Comparison of ENCODE assay signal across 8 cellular contexts in the genomic region with DNA sequence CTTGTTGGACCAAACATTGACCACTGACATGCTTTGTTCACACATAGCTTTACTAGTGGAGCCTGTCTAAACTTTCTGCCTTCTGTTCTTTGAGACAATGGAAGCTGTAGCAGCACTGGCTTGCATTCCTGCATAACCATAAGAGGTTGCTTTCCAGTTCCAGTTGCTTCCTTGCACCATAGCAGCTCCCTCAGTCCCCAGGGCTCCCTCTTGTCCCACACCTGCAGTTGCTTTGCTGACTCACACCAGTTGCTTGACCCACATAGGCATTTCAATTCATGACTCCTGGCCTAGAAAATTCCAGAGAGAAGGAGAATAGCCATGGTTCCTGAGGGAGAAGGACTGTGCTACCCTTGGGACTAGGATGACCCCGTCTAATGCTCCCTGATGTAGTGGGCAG. TPM values are rescaled to one million over a fixed set of nuclear protein-coding genes. Genes with fewer than 3 reads are reported as not detected.
"Had no signal": no experiment of that assay in that cellular context is flagged by ENCODE, and none has a peak within 500 bp of the region (broad histone marks: within the 10 kb centered on the region; RNA-seq: fewer than 3 reads in every experiment).

No MANE protein-coding gene starts in this region.

- H3K27me3 ChIP-seq: heart right ventricle, right atrium auricular region had no signal

- H3K27ac ChIP-seq: heart right ventricle, right atrium auricular region, tibial nerve had no signal

- H3K9me3 ChIP-seq: heart right ventricle, right atrium auricular region, tibial nerve had no signal

- H3K4me1 ChIP-seq: tibial nerve had no signal

- DNase-seq: heart right ventricle, naive B cell had no signal

- H3K4me3 ChIP-seq: heart right ventricle, right atrium auricular region, tibial nerve had no signal

- H3K36me3 ChIP-seq: heart right ventricle, right atrium auricular region, tibial nerve had no signal

- ATAC-seq: activated CD4-positive, CD25-positive, alpha-beta regulatory T cell treated with anti-CD3 and anti-CD28 coated beads, Interleukin-2, amount 50 U/mL, for 24 hours; heart right ventricle; stimulated activated memory B cell treated with anti-CD40 and anti-IgM and Interleukin-4, amounts not matched to agents 10 μg/mL and 1 μg/mL and 100 μg/mL, for 72 hours had no signal

RNA-seq across cellular contexts. Expression of gene SGPP2, which starts 20.9 kb away (rescaled TPM):
- total RNA-seq: chondrocyte, dermis microvascular lymphatic vessel endothelial cell, tibial nerve had no signal
